10 cellular contexts compared by ENCODE assay signal in genomic region chr12:47881826-47882427, GRCh38. TPM values are rescaled to one million over a fixed set of nuclear protein-coding genes. Genes with fewer than 3 reads are reported as not detected.
DNase-seq lines count a peak whose midpoint lies in the region; ATAC-seq and TF ChIP-seq lines count a peak whose summit lies in the region.
"Had no signal": no experiment of that assay in that cellular context is flagged by ENCODE, and none has a peak within 500 bp of the region (broad histone marks: within the 10 kb centered on the region; RNA-seq: fewer than 3 reads in every experiment).

No MANE protein-coding gene starts in this region.

- peak overlapping the region; percentile 39 for H3K18ac ChIP-seq in neuronal stem cell (ENCODE audit: low read length)

- no peak overlapping the region for H3K14ac ChIP-seq in neuronal stem cell (ENCODE audit: low read length)

- H4K8ac ChIP-seq in neuronal stem cell (ENCODE audit: low read depth, low read length): no peak overlapping the region

- H3K36me3 ChIP-seq in MG63: peaks cover 15% of the 10 kb centered on the region
- H3K36me3 ChIP-seq in mammary epithelial cell (ENCODE audit: insufficient read depth, low read length): peaks cover 17% of the 10 kb centered on the region
- no peaks in the 10 kb centered on the region for H3K36me3 ChIP-seq in neuronal stem cell (replicated peaks in 1 of 2; ENCODE audit: control insufficient read depth in 2 of 2, insufficient read depth in 2 of 2, low read length in 2 of 2)
- H3K36me3 ChIP-seq: ovary had no signal

- H3K4me2 ChIP-seq in mammary epithelial cell (ENCODE audit: insufficient read depth, low read depth, low read length) (peak overlapping the region; percentile 51), neuronal stem cell (ENCODE audit: insufficient read depth, low read length, poor library complexity, severe bottlenecking) (no peak overlapping the region)

- H3K27ac ChIP-seq in CD4-positive, alpha-beta T cell (ENCODE audit: low read depth, low read length): no peak overlapping the region
- H3K27ac ChIP-seq in mammary epithelial cell (ENCODE audit: insufficient read depth, low read depth, low read length): peak overlapping the region; percentile 67
- no peak overlapping the region for H3K27ac ChIP-seq in neuronal stem cell (replicated peaks; ENCODE audit: low read length)
- H3K27ac ChIP-seq: ovary had no signal

- WGBS in mammary epithelial cell (ENCODE audit: low coverage, missing lambda C conversion rate): 13% methylated on average over 8 of the region's 8 CpGs
- no CpG with 5 or more reads among the region's 8 CpGs for WGBS in neuronal stem cell (ENCODE audit: extremely low coverage in 2 of 2, insufficient read length in 2 of 2, insufficient replicate concordance in 1 of 2), 2 donors

- no peaks in the 10 kb centered on the region for H3K36me3 Mint-ChIP-seq in CD4-positive, alpha-beta T cell (ENCODE audit: low read depth)

- no peak overlapping the region for H2AK5ac ChIP-seq in neuronal stem cell (ENCODE audit: low read depth, low read length)

- H4K91ac ChIP-seq in neuronal stem cell (ENCODE audit: low read depth, low read length, poor library complexity): no peak overlapping the region

- no peaks in the 10 kb centered on the region for H4K20me1 ChIP-seq in mammary epithelial cell (ENCODE audit: insufficient read depth, low read length)

- H2AFZ ChIP-seq in mammary epithelial cell (ENCODE audit: low read depth, low read length) (no peak overlapping the region), neuronal stem cell (ENCODE audit: low read length) (no peak overlapping the region)

- H3K79me2 ChIP-seq in mammary epithelial cell (ENCODE audit: insufficient read depth, low read length): peaks cover 84% of the 10 kb centered on the region

- peak overlapping the region; percentile 10 for H3K9ac ChIP-seq in mammary epithelial cell (ENCODE audit: insufficient read depth, low read length)
- H3K9ac ChIP-seq in neuronal stem cell (ENCODE audit: low read depth, low read length, poor library complexity): no peak overlapping the region

- dilution Hi-C loops in mammary epithelial cell (cut with HindIII; ENCODE audit: low sequenced_read_pairs): no loop called here

- H3K27me3 Mint-ChIP-seq in CD4-positive, alpha-beta T cell: no peaks in the 10 kb centered on the region

- H3K79me1 ChIP-seq in neuronal stem cell (ENCODE audit: low read depth, low read length): no peaks in the 10 kb centered on the region

- H3K4me1 Mint-ChIP-seq in CD4-positive, alpha-beta T cell (ENCODE audit: low read depth): peaks cover 52% of the 10 kb centered on the region

- H3K27ac Mint-ChIP-seq in CD4-positive, alpha-beta T cell: peak overlapping the region; percentile 70

- H3K4me1 ChIP-seq in mammary epithelial cell (ENCODE audit: insufficient read depth, low read length): peaks cover 64% of the 10 kb centered on the region
- H3K4me1 ChIP-seq in neuronal stem cell (ENCODE audit: control insufficient read depth in 2 of 2, insufficient read depth in 1 of 2, low read depth in 1 of 2, low read length in 2 of 2): no peaks in the 10 kb centered on the region

- no peaks in the 10 kb centered on the region for H3K9me3 Mint-ChIP-seq in CD4-positive, alpha-beta T cell

- DNase-seq in CD4-positive, alpha-beta T cell: no peak
- DNase-seq in MG63 (peak; percentile 77), mammary epithelial cell (peak; percentile 94), neuronal stem cell (ENCODE audit: low spot score) (no peak), KG1 (lab: John Stamatoyannopoulos, UW) (no peak), NCI-H345 (lab: John Stamatoyannopoulos, UW) (no peak)
- DNase-seq: NCI-H1436 treated with DMSO at 0.1 percent for 48 hours, ovary had no signal

- H2BK5ac ChIP-seq in neuronal stem cell (ENCODE audit: low read length): no peak overlapping the region

- H3K4me3 ChIP-seq in MG63 (no peak overlapping the region), mammary epithelial cell (replicated peaks in 1 of 3; ENCODE audit: insufficient read depth in 1 of 3, low read depth in 2 of 3, low read length in 3 of 3) (no peak overlapping the region), neuronal stem cell (ENCODE audit: low read length in 2 of 2) (no peak overlapping the region)
- H3K4me3 ChIP-seq: ovary had no signal

- in situ Hi-C loops in mammary epithelial cell (cut with MboI; ENCODE audit: low sequenced_read_pairs in 2 of 2): no loop called here

- H3K9me3 ChIP-seq in CD4-positive, alpha-beta T cell (ENCODE audit: control insufficient read depth, low read length): no peaks in the 10 kb centered on the region
- H3K9me3 ChIP-seq in MG63: no peaks in the 10 kb centered on the region
- H3K9me3 ChIP-seq in mammary epithelial cell (replicated peaks; ENCODE audit: insufficient read depth, low read length): no peaks in the 10 kb centered on the region
- no peaks in the 10 kb centered on the region for H3K9me3 ChIP-seq in neuronal stem cell (replicated peaks in 1 of 2; ENCODE audit: control insufficient read depth in 2 of 2, insufficient read depth in 1 of 2, low read depth in 1 of 2, low read length in 2 of 2)
- H3K9me3 ChIP-seq: ovary had no signal

- H2BK15ac ChIP-seq in neuronal stem cell (ENCODE audit: low read length): no peak overlapping the region

- POLR2A ChIA-PET in CD4-positive, alpha-beta T cell (lab: Charles Lee): no interaction called here

- BruUV-seq in mammary epithelial cell (replicated peaks; lab: Mats Ljungman, UMichigan): TSS peak; percentile 48

- H2BK120ac ChIP-seq in neuronal stem cell (ENCODE audit: low read depth, low read length): no peak overlapping the region

- no peak overlapping the region for H3K23ac ChIP-seq in neuronal stem cell (ENCODE audit: low read depth, low read length, poor library complexity)

- no peak overlapping the region for H3K4ac ChIP-seq in neuronal stem cell (ENCODE audit: low read length)

- CTCF ChIA-PET in CD4-positive, alpha-beta T cell (lab: Charles Lee): no interaction called here
- CTCF ChIA-PET in mammary epithelial cell (lab: Charles Lee; ENCODE audit: low non-redundant PET): no interaction called here

- ATAC-seq in CD4-positive, alpha-beta T cell (ENCODE audit: poor library complexity): no peak
- ATAC-seq in HG03097 (IDR thresholded peaks at IDR 0.05; ENCODE audit: low FRiP score, unreplicated experiment): no peak
- ATAC-seq in HG03442 (IDR thresholded peaks at IDR 0.05; ENCODE audit: unreplicated experiment): no peak

- no peaks in the 10 kb centered on the region for H3K27me3 ChIP-seq in CD4-positive, alpha-beta T cell (ENCODE audit: control insufficient read depth, insufficient read depth, low read length)
- H3K27me3 ChIP-seq in MG63 (no peaks in the 10 kb centered on the region), mammary epithelial cell (ENCODE audit: insufficient read depth, low read length) (no peaks in the 10 kb centered on the region), neuronal stem cell (ENCODE audit: control insufficient read depth in 3 of 3, insufficient read depth in 3 of 3, low read depth in 1 of 3, low read length in 3 of 3) (peaks cover 0 to 8% (median 0%) of the 10 kb centered on the region in 3 experiments)
- H3K27me3 ChIP-seq: ovary had no signal

- TF ChIP-seq CTCF in CD4-positive, alpha-beta T cell (IDR thresholded peaks at IDR 0.05): no peak
- TF ChIP-seq CTCF in mammary epithelial cell (conservative IDR thresholded peaks at IDR 0.05 in 1 of 2, IDR thresholded peaks at IDR 0.05 in 1 of 2; ENCODE audit: extremely low read depth in 1 of 2, insufficient read depth in 1 of 2, low read depth in 1 of 2, low read length in 2 of 2): no peak

- intact Hi-C loops in CD4-positive, alpha-beta T cell (cut with DNase I, micrococcal nuclease): no loop called here
- intact Hi-C loops in mammary epithelial cell (cut with micrococcal nuclease): loop anchor here (1.0 kb wide), 1 partner anchor 22 kb away; the partner anchor contains the start of gene VDR

- H2BK12ac ChIP-seq in neuronal stem cell (ENCODE audit: low read length): no peak overlapping the region

- H3K4me3 Mint-ChIP-seq in CD4-positive, alpha-beta T cell: peak overlapping the region; percentile 88

RNA-seq across cellular contexts. Expression of gene VDR, which starts 22.9 kb away (rescaled TPM):
- total RNA-seq in CD4-positive, alpha-beta T cell: 1 to 10 TPM in 1 of 2 experiments, under 1 TPM in 1; 0.93 to 1.6 TPM
- total RNA-seq in MG63 (2014; rRNA removed; shearing (Covaris generic); ENCODE audit: low replicate concordance): 14.7 and 15.9 TPM in 2 replicates
- total RNA-seq in mammary epithelial cell: 10 to 100 TPM; 71.8 to 89.5 TPM
- polyA plus RNA-seq in mammary epithelial cell: 105 TPM
- polyA minus RNA-seq in mammary epithelial cell: 129 TPM
- polyA plus RNA-seq in neuronal stem cell (2013, experiment 1 of 2): under 0.01 TPM
- polyA plus RNA-seq in neuronal stem cell (2013, experiment 2 of 2): 0.03 TPM

Comparison
In these comparisons a context has a peak if more than half of its experiments do, and no peak if none do; other contexts are left out.
1. DNase-seq: peak in MG63 (single experiment) and mammary epithelial cell (single experiment); none in CD4-positive, alpha-beta T cell (0 of 10), neuronal stem cell (single experiment), KG1 (single experiment) and NCI-H345 (single experiment).